Comparison of ENCODE assay signal across 8 cellular contexts in genomic region chr2:100235098-100235497, GRCh38.
DNase-seq lines count a peak whose midpoint lies in the region; ATAC-seq and TF ChIP-seq lines count a peak whose summit lies in the region.

No MANE protein-coding gene starts in this region.

- H3K27ac ChIP-seq in endodermal cell (ENCODE audit: low read depth, low read length) = no peak overlapping the region

- H3K27ac Mint-ChIP-seq in endodermal cell = no peak overlapping the region

- no peak overlapping the region for H3K9ac ChIP-seq in endodermal cell (ENCODE audit: extremely low read depth, low read length, poor library complexity, severe bottlenecking)

- no peaks in the 10 kb centered on the region for H3K9me3 ChIP-seq in endodermal cell (ENCODE audit: control insufficient read depth, low read length)

- ATAC-seq in GM18858 (IDR thresholded peaks at IDR 0.05; ENCODE audit: unreplicated experiment) = peak; percentile 96
- ATAC-seq in HG02623 (IDR thresholded peaks at IDR 0.05; ENCODE audit: unreplicated experiment) = peak; percentile 96

- peaks cover 41% of the 10 kb centered on the region for H3K4me1 Mint-ChIP-seq in endodermal cell

- peaks cover 49% of the 10 kb centered on the region for H3K27me3 ChIP-seq in endodermal cell (ENCODE audit: control insufficient read depth, insufficient read depth, low read length, poor library complexity, severe bottlenecking)

- no peaks in the 10 kb centered on the region for H3K36me3 ChIP-seq in endodermal cell (ENCODE audit: control insufficient read depth, insufficient read depth, low read length)

- DNase-seq in NAMALWA (ENCODE audit: low spot score) = peak; percentile 84
- peak; percentile 62 for DNase-seq in endodermal cell
- DNase-seq in SHP77 treated with DMSO at 0.1 percent for 48 hours (lab: John Stamatoyannopoulos, UW) = no peak
- DNase-seq in stimulated activated CD4-positive, alpha-beta T cell treated with anti-CD3 and anti-CD28 coated beads, Interleukin-2, amount 100 ng/mL, for 48 hours = no peak
- DNase-seq in DMS79 treated with DMSO at 0.1 percent for 48 hours (lab: John Stamatoyannopoulos, UW) = no peak
- no peak for DNase-seq in midbrain (lab: John Stamatoyannopoulos, UW)

- no peak overlapping the region for H3K4me3 Mint-ChIP-seq in endodermal cell

- peaks cover 24% of the 10 kb centered on the region for H3K4me1 ChIP-seq in endodermal cell (ENCODE audit: control insufficient read depth, insufficient read depth, low read length)

- 63 to 71% methylated on average over 13 to 16 of the region's 16 CpGs for WGBS in endodermal cell (ENCODE audit: insufficient coverage in 1 of 2, insufficient read length in 1 of 2), 2 experiments

- TF ChIP-seq CTCF in endodermal cell (conservative IDR thresholded peaks at IDR 0.05) = no peak

- no peaks in the 10 kb centered on the region for H3K9me3 Mint-ChIP-seq in endodermal cell

- H3K27me3 Mint-ChIP-seq in endodermal cell (ENCODE audit: insufficient read depth) = peaks cover 45% of the 10 kb centered on the region

- no peaks in the 10 kb centered on the region for H3K36me3 Mint-ChIP-seq in endodermal cell (ENCODE audit: low read depth)

- no peak overlapping the region for H3K4me3 ChIP-seq in endodermal cell (ENCODE audit: low read length)

Comparison
In these comparisons a context has a peak if more than half of its experiments do, and no peak if none do; other contexts are left out.
1. DNase-seq: peak in NAMALWA (single experiment) and endodermal cell (single experiment); none in SHP77 treated with DMSO at 0.1 percent for 48 hours (single experiment), stimulated activated CD4-positive, alpha-beta T cell treated with anti-CD3 and anti-CD28 coated beads, Interleukin-2, amount 100 ng/mL, for 48 hours (0 of 2), DMS79 treated with DMSO at 0.1 percent for 48 hours (single experiment) and midbrain (single experiment).